Comparison of ENCODE assay signal across 13 cellular contexts in the genomic region with DNA sequence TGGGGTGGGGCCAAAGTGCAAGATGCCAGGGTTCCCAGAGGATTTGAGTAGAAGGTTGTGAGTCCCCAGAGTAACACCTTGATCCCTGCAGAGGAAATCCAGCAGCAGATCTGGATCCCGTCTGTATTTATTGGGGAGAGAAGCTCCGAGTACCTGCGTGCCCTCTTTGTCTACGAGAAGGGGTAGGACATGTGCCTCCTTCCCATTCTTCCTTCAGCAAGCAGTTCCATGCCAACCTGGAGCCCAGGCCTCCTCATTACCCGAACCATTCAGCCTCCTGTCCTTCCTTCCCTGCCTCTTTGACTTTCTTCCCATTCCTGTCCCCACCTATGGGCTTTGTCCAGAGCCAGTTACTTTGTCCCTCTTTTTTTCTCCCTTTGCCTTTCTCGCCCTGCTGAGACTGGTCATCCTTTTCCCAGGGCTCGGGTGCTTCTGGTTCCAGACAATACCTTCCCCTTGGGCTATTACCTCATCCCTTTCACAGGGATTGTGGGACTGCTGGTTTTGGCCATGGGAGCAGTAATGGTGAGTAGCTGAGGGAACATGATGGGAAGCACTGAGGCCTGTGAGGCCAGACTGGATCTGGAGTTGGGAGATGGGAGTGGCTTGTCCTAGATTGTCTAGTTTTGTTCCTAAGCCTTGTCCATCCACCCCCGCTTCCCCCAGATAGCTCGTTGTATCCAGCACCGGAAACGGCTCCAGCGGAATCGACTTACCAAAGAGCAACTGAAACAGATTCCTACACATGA. TPM values are rescaled to one million over a fixed set of nuclear protein-coding genes. Genes with fewer than 3 reads are reported as not detected.
DNase-seq lines count a peak whose midpoint lies in the region; ATAC-seq and TF ChIP-seq lines count a peak whose summit lies in the region.
"Had no signal": no experiment of that assay in that cellular context is flagged by ENCODE, and none has a peak within 500 bp of the region (broad histone marks: within the 10 kb centered on the region; RNA-seq: fewer than 3 reads in every experiment).

No MANE protein-coding gene starts in this region.

- H3K36me3 ChIP-seq in ACC112 (ENCODE audit: insufficient read depth, low read length): peaks cover 15% of the 10 kb centered on the region; the same call in 1 of the 2 replicates
- peaks cover 11% of the 10 kb centered on the region for H3K36me3 ChIP-seq in GM23248 (ENCODE audit: low read depth)

- H3K9me3 Mint-ChIP-seq in activated naive CD8-positive, alpha-beta T cell treated with anti-CD3 and anti-CD28 coated beads, Interleukin-2, amount 10 ng/mL, durations not matched to agents 7 days and 5 days: no peaks in the 10 kb centered on the region
- no peaks in the 10 kb centered on the region for H3K9me3 Mint-ChIP-seq in natural killer cell

- peaks cover 70% of the 10 kb centered on the region for H3K36me3 Mint-ChIP-seq in activated naive CD8-positive, alpha-beta T cell treated with anti-CD3 and anti-CD28 coated beads, Interleukin-2, amount 10 ng/mL, durations not matched to agents 7 days and 5 days
- H3K36me3 Mint-ChIP-seq in natural killer cell: peaks cover 14% of the 10 kb centered on the region

- H3K27ac Mint-ChIP-seq in activated naive CD8-positive, alpha-beta T cell treated with anti-CD3 and anti-CD28 coated beads, Interleukin-2, amount 10 ng/mL, durations not matched to agents 7 days and 5 days: peak overlapping the region; percentile 88
- H3K27ac Mint-ChIP-seq in natural killer cell: peak overlapping the region; percentile 87 to 93

- WGBS in GM23248 (ENCODE audit: low coverage in 1 of 2, low lambda C conversion rate in 2 of 2, missing lambda C conversion rate in 2 of 2), 2 experiments: 74 to 76% methylated on average over 13 of the region's 13 CpGs

- H3K79me2 ChIP-seq in ACC112 (ENCODE audit: control insufficient read depth, insufficient read depth, low read length, unreplicated experiment) (peaks cover 84% of the 10 kb centered on the region), GM23248 (ENCODE audit: insufficient read depth) (peaks cover 90% of the 10 kb centered on the region)

- no peak overlapping the region for H2AFZ ChIP-seq in ACC112 (ENCODE audit: low read length, unreplicated experiment)
- H2AFZ ChIP-seq in GM23248: no peak overlapping the region

- DNase-seq in GM23248: peak; percentile 25
- DNase-seq in activated naive CD8-positive, alpha-beta T cell treated with anti-CD3 and anti-CD28 coated beads, Interleukin-2, amount 10 ng/mL, durations not matched to agents 7 days and 5 days: no peak
- no peak for DNase-seq in natural killer cell
- no peak for DNase-seq in NCI-H226
- no peak for DNase-seq in NCI-H1417 (lab: John Stamatoyannopoulos, UW)
- DNase-seq in GM03348 (ENCODE audit: low spot score): no peak
- DNase-seq: Caco-2, hypothalamus, mucosa of descending colon, NCI-H526 treated with DMSO at 0.1 percent for 48 hours had no signal

- in situ Hi-C loops in GM23248 (cut with MboI): no loop called here

- H3K9me2 ChIP-seq in GM23248 (ENCODE audit: insufficient read depth): no peaks in the 10 kb centered on the region

- TF ChIP-seq CTCF in natural killer cell (IDR thresholded peaks at IDR 0.05): no peak

- peak overlapping the region; percentile 100 for H3K4me3 Mint-ChIP-seq in activated naive CD8-positive, alpha-beta T cell treated with anti-CD3 and anti-CD28 coated beads, Interleukin-2, amount 10 ng/mL, durations not matched to agents 7 days and 5 days
- H3K4me3 Mint-ChIP-seq in natural killer cell: peak overlapping the region; percentile 91

- peaks cover 54% of the 10 kb centered on the region for H3K4me1 ChIP-seq in ACC112 (ENCODE audit: control insufficient read depth, insufficient read depth, low read length, unreplicated experiment)
- peaks cover 29% of the 10 kb centered on the region for H3K4me1 ChIP-seq in GM23248 (ENCODE audit: insufficient read depth)

- H3K9me3 ChIP-seq in GM23248 (ENCODE audit: low read depth): no peaks in the 10 kb centered on the region
- H3K9me3 ChIP-seq: Caco-2, mucosa of descending colon had no signal

- no peaks in the 10 kb centered on the region for H3K27me3 Mint-ChIP-seq in activated naive CD8-positive, alpha-beta T cell treated with anti-CD3 and anti-CD28 coated beads, Interleukin-2, amount 10 ng/mL, durations not matched to agents 7 days and 5 days
- H3K27me3 Mint-ChIP-seq in natural killer cell (ENCODE audit: low read depth in 2 of 2): peaks cover 0 to 2% of the 10 kb centered on the region in 2 donors

- POLR2A ChIA-PET in activated naive CD8-positive, alpha-beta T cell treated with anti-CD3 and anti-CD28 coated beads, Interleukin-2, amount 10 ng/mL, durations not matched to agents 7 days and 5 days (lab: Charles Lee): interaction anchor here (1.0 to 17.2 kb wide), 5 partner anchors 9 to 64 kb away, joined by 3 to 441 read pairs (median 4); a partner anchor contains a TSS

- no peak overlapping the region for H3K4me2 ChIP-seq in GM23248 (ENCODE audit: unreplicated experiment)

- no peak for ATAC-seq in activated naive CD8-positive, alpha-beta T cell treated with anti-CD3 and anti-CD28 coated beads, Interleukin-2, amount 10 ng/mL, durations not matched to agents 7 days and 5 days (ENCODE audit: low read depth)
- no peak for ATAC-seq in natural killer cell
- ATAC-seq in HG03571 (IDR thresholded peaks at IDR 0.05; ENCODE audit: unreplicated experiment): no peak
- ATAC-seq: mucosa of descending colon had no signal

- H3F3A ChIP-seq in GM23248 (ENCODE audit: insufficient read depth): peaks cover 60% of the 10 kb centered on the region

- H4K20me1 ChIP-seq in GM23248 (ENCODE audit: insufficient read depth): peaks cover 6% of the 10 kb centered on the region; the same call in 1 of the 2 replicates

- intact Hi-C loops in natural killer cell (cut with micrococcal nuclease): no loop called here

- peaks cover 46% of the 10 kb centered on the region for H3K4me1 Mint-ChIP-seq in activated naive CD8-positive, alpha-beta T cell treated with anti-CD3 and anti-CD28 coated beads, Interleukin-2, amount 10 ng/mL, durations not matched to agents 7 days and 5 days
- H3K4me1 Mint-ChIP-seq in natural killer cell: peaks cover 71 to 89% of the 10 kb centered on the region in 2 donors

- H3K4me3 ChIP-seq in ACC112 (ENCODE audit: low read depth, low read length) (no peak overlapping the region), GM23248 (no peak overlapping the region)
- H3K4me3 ChIP-seq: mucosa of descending colon had no signal

- H3K27ac ChIP-seq in ACC112 (ENCODE audit: low read depth, low read length) (peak overlapping the region; percentile 25; the same call in 1 of the 2 replicates), GM23248 (peak overlapping the region; percentile 91)

- peak overlapping the region; percentile 94; the same call in 1 of the 2 replicates for H3K9ac ChIP-seq in GM23248

- H3K27me3 ChIP-seq in ACC112 (ENCODE audit: insufficient read depth, low read length): no peaks in the 10 kb centered on the region
- no peaks in the 10 kb centered on the region for H3K27me3 ChIP-seq in GM23248 (replicated peaks; ENCODE audit: insufficient read depth)

RNA-seq across cellular contexts. Expression of a gene that starts 2.9 kb away (rescaled TPM):
- 19.8 and 31.7 TPM in 2 replicates for total RNA-seq in GM23248 (2014; rRNA removed; shearing (Covaris generic))
- 34.2 and 36.6 TPM in 2 replicates for polyA plus RNA-seq in GM23248 (2016; fragmentation: Nextera tagmentation; extraction: Ambion mirVana)
- total RNA-seq in activated naive CD8-positive, alpha-beta T cell treated with anti-CD3 and anti-CD28 coated beads, Interleukin-2, amount 10 ng/mL, durations not matched to agents 7 days and 5 days: 100 to 1,000 TPM; 202 TPM
- total RNA-seq in natural killer cell: 100 to 1,000 TPM; 149 to 189 (median 177) TPM

RNA-seq across cellular contexts. Expression of a gene that starts 3.1 kb away (rescaled TPM):
- total RNA-seq in GM23248 (2014; rRNA removed; shearing (Covaris generic)): 68.5 and 131 TPM in 2 replicates
- 71.4 and 73.2 TPM in 2 replicates for polyA plus RNA-seq in GM23248 (2016; fragmentation: Nextera tagmentation; extraction: Ambion mirVana)
- 10 to 100 TPM; 67.6 to 78.1 TPM for total RNA-seq in activated naive CD8-positive, alpha-beta T cell treated with anti-CD3 and anti-CD28 coated beads, Interleukin-2, amount 10 ng/mL, durations not matched to agents 7 days and 5 days
- 10 to 100 TPM; 34.7 to 47.5 (median 42.5) TPM for total RNA-seq in natural killer cell

RNA-seq across cellular contexts. Expression of a gene that starts 5.4 kb away (rescaled TPM):
- 621 and 886 TPM in 2 replicates for total RNA-seq in GM23248 (2014; rRNA removed; shearing (Covaris generic))
- polyA plus RNA-seq in GM23248 (2016; fragmentation: Nextera tagmentation; extraction: Ambion mirVana): 2,247 and 2,282 TPM in 2 replicates
- 1,000 to 10,000 TPM; 1,712 to 1,828 TPM for total RNA-seq in activated naive CD8-positive, alpha-beta T cell treated with anti-CD3 and anti-CD28 coated beads, Interleukin-2, amount 10 ng/mL, durations not matched to agents 7 days and 5 days
- total RNA-seq in natural killer cell: 1,000 to 10,000 TPM; 1,278 to 1,379 (median 1,308) TPM

RNA-seq across cellular contexts. Expression of a gene that starts 8.0 kb away (rescaled TPM):
- 0.38 and 1.2 TPM in 2 replicates for total RNA-seq in GM23248 (2014; rRNA removed; shearing (Covaris generic))
- polyA plus RNA-seq in GM23248 (2016; fragmentation: Nextera tagmentation; extraction: Ambion mirVana): 3.2 and 4.1 TPM in 2 replicates
- total RNA-seq in activated naive CD8-positive, alpha-beta T cell treated with anti-CD3 and anti-CD28 coated beads, Interleukin-2, amount 10 ng/mL, durations not matched to agents 7 days and 5 days: 10 to 100 TPM; 31.4 to 32.9 TPM
- 10 to 100 TPM; 26.1 to 28.4 (median 26.6) TPM for total RNA-seq in natural killer cell

RNA-seq across cellular contexts. Expression of a gene that starts 10.9 kb away (rescaled TPM):
- total RNA-seq in GM23248 (2014; rRNA removed; shearing (Covaris generic)): not detected in 2 replicates
- 0.18 TPM in 1 of 2 replicates, not detected in the other for polyA plus RNA-seq in GM23248 (2016; fragmentation: Nextera tagmentation; extraction: Ambion mirVana)
- total RNA-seq in activated naive CD8-positive, alpha-beta T cell treated with anti-CD3 and anti-CD28 coated beads, Interleukin-2, amount 10 ng/mL, durations not matched to agents 7 days and 5 days: not detected
- 1 to 10 TPM in 2 of 3 donors, under 1 TPM in 1; 0.25 to 4.3 (median 2.2) TPM for total RNA-seq in natural killer cell
- total RNA-seq: Caco-2, dermis microvascular lymphatic vessel endothelial cell, mucosa of descending colon had no signal
